In the genomic region with DNA sequence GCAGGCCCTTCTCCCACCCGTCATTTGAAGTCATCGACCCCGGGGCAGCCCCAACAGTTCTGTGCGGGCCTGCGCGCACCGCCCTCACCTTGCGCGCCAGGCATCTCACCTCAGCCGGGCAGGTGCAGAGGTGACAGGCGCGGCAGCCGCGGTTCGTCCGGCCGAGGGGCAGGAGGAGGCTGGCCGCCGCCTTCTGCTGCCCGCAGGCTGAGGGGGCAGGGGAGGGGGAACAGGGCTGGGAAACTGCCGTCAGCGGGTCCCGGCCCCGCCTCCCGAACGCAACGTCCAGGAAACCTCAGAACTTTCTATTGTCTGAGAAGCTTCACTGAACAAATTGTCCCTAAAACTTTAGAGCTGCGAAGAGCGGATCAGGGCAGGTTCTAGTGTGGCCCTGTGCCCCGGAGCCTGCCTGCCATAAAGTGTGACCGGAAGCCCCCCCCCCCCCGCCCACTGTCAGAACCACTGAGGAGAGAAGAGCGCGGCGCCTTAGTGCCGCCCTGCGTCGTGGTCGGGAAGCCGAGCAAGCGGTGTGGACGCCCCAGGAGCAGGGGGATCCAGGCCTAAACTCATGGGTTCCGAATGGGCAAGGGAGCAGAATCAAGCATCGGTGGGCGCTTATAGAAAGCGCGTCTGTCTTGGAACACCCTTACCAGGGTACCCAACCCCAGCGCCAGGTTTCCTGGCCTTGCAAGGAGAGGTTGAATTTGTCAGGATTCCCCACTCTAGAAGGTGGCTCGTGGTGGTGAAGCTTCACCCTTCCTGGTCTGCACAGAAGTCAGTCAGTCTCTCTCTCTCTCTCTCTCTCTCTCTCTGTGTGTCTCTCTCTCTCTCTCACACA, we compare ENCODE assay signal across 9 cellular contexts. TPM values are rescaled to one million over a fixed set of nuclear protein-coding genes. Genes with fewer than 3 reads are reported as not detected.
DNase-seq lines count a peak whose midpoint lies in the region; ATAC-seq and TF ChIP-seq lines count a peak whose summit lies in the region.
"Had no signal": no experiment of that assay in that cellular context is flagged by ENCODE, and none has a peak within 500 bp of the region (broad histone marks: within the 10 kb centered on the region; RNA-seq: fewer than 3 reads in every experiment).

No MANE protein-coding gene starts in this region.

- WGBS in mesenchymal stem cell, result 4% methylated on average over 48 of the region's 49 CpGs
- WGBS in stomach, 5 donors, result 1 to 8% (median 4%) methylated on average over 17 to 49 of the region's 49 CpGs

- H3K18ac ChIP-seq in mesenchymal stem cell (ENCODE audit: low read depth in 1 of 2, low read length in 2 of 2), result no peak overlapping the region

- no peaks in the 10 kb centered on the region for H3K36me3 Mint-ChIP-seq in dendritic cell treated with granulocyte-macrophage colony-stimulating factor and Interleukin-4, amounts not matched to agents 40 ng/mL and 50 ng/mL, for 4 days (ENCODE audit: low read depth)

- H3K79me1 ChIP-seq in mesenchymal stem cell (replicated peaks; ENCODE audit: low read length, poor library complexity, severe bottlenecking), result peaks cover 4% of the 10 kb centered on the region

- no peak overlapping the region for H3K4ac ChIP-seq in mesenchymal stem cell (ENCODE audit: low read depth in 1 of 2, low read length in 2 of 2)

- H3K14ac ChIP-seq in mesenchymal stem cell (ENCODE audit: low read length in 2 of 2), result no peak overlapping the region

- no peak overlapping the region for H3K27ac Mint-ChIP-seq in dendritic cell treated with granulocyte-macrophage colony-stimulating factor and Interleukin-4, amounts not matched to agents 40 ng/mL and 50 ng/mL, for 4 days
- H3K27ac Mint-ChIP-seq: CD4-positive, alpha-beta T cell had no signal

- no peak overlapping the region for H2BK12ac ChIP-seq in mesenchymal stem cell (ENCODE audit: low read length in 2 of 2)

- H2BK120ac ChIP-seq in mesenchymal stem cell (ENCODE audit: low read depth, low read length), result no peak overlapping the region

- H3K27me3 ChIP-seq in ACC112 (ENCODE audit: insufficient read depth, low read length) (no peaks in the 10 kb centered on the region), mesenchymal stem cell (ENCODE audit: control insufficient read depth in 1 of 2, insufficient read depth in 1 of 2, low read length in 2 of 2) (peaks cover 20 to 77% of the 10 kb centered on the region in 2 experiments), stomach (peaks cover 49 to 100% (median 94%) of the 10 kb centered on the region in 3 donors)

- H3K4me1 ChIP-seq in ACC112 (ENCODE audit: control insufficient read depth, insufficient read depth, low read length, unreplicated experiment) (peaks cover 18% of the 10 kb centered on the region), mesenchymal stem cell (ENCODE audit: control insufficient read depth, insufficient read depth, low read depth, low read length) (peaks cover 22% of the 10 kb centered on the region), stomach (peaks cover 9 to 30% (median 21%) of the 10 kb centered on the region in 4 donors)

- peaks cover 26% of the 10 kb centered on the region for H3K4me1 Mint-ChIP-seq in dendritic cell treated with granulocyte-macrophage colony-stimulating factor and Interleukin-4, amounts not matched to agents 40 ng/mL and 50 ng/mL, for 4 days (ENCODE audit: low read depth)

- no peaks in the 10 kb centered on the region for H3K9me3 Mint-ChIP-seq in dendritic cell treated with granulocyte-macrophage colony-stimulating factor and Interleukin-4, amounts not matched to agents 40 ng/mL and 50 ng/mL, for 4 days

- no peak for TF ChIP-seq POLR2A in stomach (IDR thresholded peaks at IDR 0.05)

- no peak overlapping the region for H4K91ac ChIP-seq in mesenchymal stem cell (ENCODE audit: low read length)

- DNase-seq in mesenchymal stem cell, result no peak
- no peak for DNase-seq in NCI-H2029 (lab: John Stamatoyannopoulos, UW)
- no peak for DNase-seq in stomach
- DNase-seq in central memory CD4-positive, alpha-beta T cell, result no peak
- DNase-seq: CD4-positive, alpha-beta T cell had no signal

- H3K4me2 ChIP-seq in mesenchymal stem cell (ENCODE audit: low read length, poor library complexity, severe bottlenecking), result peak overlapping the region; percentile 79

- no peak for TF ChIP-seq EP300 in stomach (IDR thresholded peaks at IDR 0.05)

- H3K4me3 ChIP-seq in ACC112 (ENCODE audit: low read depth, low read length), result peak overlapping the region; percentile 69
- peak overlapping the region; percentile 56 to 59 for H3K4me3 ChIP-seq in mesenchymal stem cell (ENCODE audit: insufficient read depth in 1 of 2, low read depth in 1 of 2, low read length in 2 of 2)
- peak overlapping the region in 2 of 4 donors; percentile 17 to 27 for H3K4me3 ChIP-seq in stomach

- peak; percentile 40 for ATAC-seq in HG02798 (IDR thresholded peaks at IDR 0.05; ENCODE audit: poor library complexity, unreplicated experiment)
- no peak for ATAC-seq in HG03378 (IDR thresholded peaks at IDR 0.05; ENCODE audit: unreplicated experiment)

- H3K36me3 ChIP-seq in ACC112 (ENCODE audit: insufficient read depth, low read length) (no peaks in the 10 kb centered on the region), mesenchymal stem cell (ENCODE audit: control insufficient read depth in 1 of 2, insufficient read depth in 2 of 2, low read depth in 1 of 2, low read length in 2 of 2) (no peaks in the 10 kb centered on the region), stomach (no peaks in the 10 kb centered on the region)

- intact Hi-C loops in dendritic cell treated with granulocyte-macrophage colony-stimulating factor and Interleukin-4, amounts not matched to agents 40 ng/mL and 50 ng/mL, for 4 days (cut with micrococcal nuclease), result no loop called here
- intact Hi-C loops in stomach (cut with DNase I; ENCODE audit: low total_unique reads), result no loop called here

- H3K9ac ChIP-seq in mesenchymal stem cell (ENCODE audit: low read length), result peak overlapping the region; percentile 66

- H3K23ac ChIP-seq in mesenchymal stem cell (ENCODE audit: low read length in 2 of 2), result no peak overlapping the region

- peak overlapping the region; percentile 52 for H3K4me3 Mint-ChIP-seq in dendritic cell treated with granulocyte-macrophage colony-stimulating factor and Interleukin-4, amounts not matched to agents 40 ng/mL and 50 ng/mL, for 4 days
- H3K4me3 Mint-ChIP-seq: CD4-positive, alpha-beta T cell had no signal

- H4K8ac ChIP-seq in mesenchymal stem cell (ENCODE audit: low read length), result peak overlapping the region; percentile 28

- no peak overlapping the region for H2BK15ac ChIP-seq in mesenchymal stem cell (ENCODE audit: low read depth, poor library complexity, severe bottlenecking)

- no peak for TF ChIP-seq CTCF in stomach (IDR thresholded peaks at IDR 0.05)

- peaks cover 96% of the 10 kb centered on the region for H3K27me3 Mint-ChIP-seq in dendritic cell treated with granulocyte-macrophage colony-stimulating factor and Interleukin-4, amounts not matched to agents 40 ng/mL and 50 ng/mL, for 4 days

- H2BK5ac ChIP-seq in mesenchymal stem cell (ENCODE audit: low read depth, low read length, poor library complexity, severe bottlenecking), result no peak overlapping the region

- H2AFZ ChIP-seq in ACC112 (ENCODE audit: low read length, unreplicated experiment), result peak overlapping the region; percentile 87
- H2AFZ ChIP-seq in mesenchymal stem cell (ENCODE audit: low read depth, low read length), result no peak overlapping the region

- H3K9me3 ChIP-seq in mesenchymal stem cell (ENCODE audit: control insufficient read depth, low read length) (peaks cover 6% of the 10 kb centered on the region), stomach (peaks cover 0 to 6% (median 1%) of the 10 kb centered on the region in 4 donors)

- no peaks in the 10 kb centered on the region for H3K79me2 ChIP-seq in ACC112 (ENCODE audit: control insufficient read depth, insufficient read depth, low read length, unreplicated experiment)

- H3K27ac ChIP-seq in ACC112 (ENCODE audit: low read depth, low read length) (peak overlapping the region; percentile 44; the same call in 1 of the 2 replicates), mesenchymal stem cell (ENCODE audit: low read length, poor library complexity, severe bottlenecking) (no peak overlapping the region), stomach (no peak overlapping the region)

- no peak overlapping the region for H2AK5ac ChIP-seq in mesenchymal stem cell (ENCODE audit: low read length, severe bottlenecking)

RNA-seq across cellular contexts. Expression of gene TBX15, which starts 13.3 kb away (rescaled TPM):
- 0.15 TPM for polyA plus RNA-seq in mesenchymal stem cell (2013, experiment 1 of 2)
- polyA plus RNA-seq in mesenchymal stem cell (2013, experiment 2 of 2), result 0.15 TPM
- total RNA-seq in stomach, result under 1 TPM in 1 of 5 donors, not detected in 4; 0.37 TPM
- polyA plus RNA-seq in stomach, result under 1 TPM in 1 of 3 donors, not detected in 2; 0.05 TPM
- total RNA-seq: CD4-positive, alpha-beta T cell had no signal
